In genomic region chr5:83744851-83745250, GRCh38 we compare ENCODE assay signal across 1 cellular context.
TF ChIP-seq lines count a peak whose summit lies in the region.

No MANE protein-coding gene starts in this region.

TF ChIP-seq in H1, 55 proteins besides CTCF, POLR2A, EP300 and RAD21:
- TF ChIP-seq MAFK (IDR thresholded peaks at IDR 0.05; ENCODE audit: low read depth, low read length) = no peak
- TF ChIP-seq RFX5 (IDR thresholded peaks at IDR 0.05; ENCODE audit: borderline replicate concordance, low read depth, low read length) = no peak
- no peak for TF ChIP-seq SAP30 (IDR thresholded peaks at IDR 0.05; ENCODE audit: insufficient read depth, insufficient replicate concordance, low read length)
- no peak for TF ChIP-seq SIN3A (conservative IDR thresholded peaks at IDR 0.05 in 1 of 2, IDR thresholded peaks at IDR 0.05 in 1 of 2; ENCODE audit: low read depth in 1 of 2, low read length in 2 of 2)
- no peak for TF ChIP-seq HDAC2 (IDR thresholded peaks at IDR 0.05; ENCODE audit: borderline replicate concordance in 1 of 2, low read depth in 2 of 2, low read length in 2 of 2)
- TF ChIP-seq NANOG (IDR thresholded peaks at IDR 0.05; ENCODE audit: insufficient read depth, low read depth, low read length, poor library complexity, severe bottlenecking) = no peak
- TF ChIP-seq RNF2 (IDR thresholded peaks at IDR 0.05; ENCODE audit: borderline replicate concordance, low read depth, low read length, missing control alignments, poor library complexity, severe bottlenecking) = no peak
- TF ChIP-seq TAF1 (IDR thresholded peaks at IDR 0.05; ENCODE audit: low read depth, low read length) = no peak
- TF ChIP-seq CTBP2 (IDR thresholded peaks at IDR 0.05; ENCODE audit: borderline replicate concordance, insufficient read depth, insufficient read length, low read length) = no peak
- TF ChIP-seq CBX8 (IDR thresholded peaks at IDR 0.05; ENCODE audit: borderline replicate concordance, low read depth, low read length) = no peak
- TF ChIP-seq RBBP5 (IDR thresholded peaks at IDR 0.05; ENCODE audit: borderline replicate concordance, low read depth, low read length) = no peak
- no peak for TF ChIP-seq KDM4A (IDR thresholded peaks at IDR 0.05; ENCODE audit: low read depth, low read length, severe bottlenecking)
- no peak for TF ChIP-seq GABPA (IDR thresholded peaks at IDR 0.05; ENCODE audit: borderline replicate concordance, insufficient read depth, low read length)
- TF ChIP-seq CBX5 (IDR thresholded peaks at IDR 0.05; ENCODE audit: low read depth, low read length) = no peak
- TF ChIP-seq SP1 (IDR thresholded peaks at IDR 0.05; ENCODE audit: low read depth, low read length) = no peak
- no peak for TF ChIP-seq SIRT6 (IDR thresholded peaks at IDR 0.05; ENCODE audit: low read length)
- TF ChIP-seq SIX5 (IDR thresholded peaks at IDR 0.05; ENCODE audit: low read depth, low read length) = no peak
- TF ChIP-seq KDM1A (IDR thresholded peaks at IDR 0.05; ENCODE audit: borderline replicate concordance, low read length) = no peak
- TF ChIP-seq SP4 (IDR thresholded peaks at IDR 0.05; ENCODE audit: low read length) = no peak
